ENCODE assay signal across 11 cellular contexts in the genomic region with DNA sequence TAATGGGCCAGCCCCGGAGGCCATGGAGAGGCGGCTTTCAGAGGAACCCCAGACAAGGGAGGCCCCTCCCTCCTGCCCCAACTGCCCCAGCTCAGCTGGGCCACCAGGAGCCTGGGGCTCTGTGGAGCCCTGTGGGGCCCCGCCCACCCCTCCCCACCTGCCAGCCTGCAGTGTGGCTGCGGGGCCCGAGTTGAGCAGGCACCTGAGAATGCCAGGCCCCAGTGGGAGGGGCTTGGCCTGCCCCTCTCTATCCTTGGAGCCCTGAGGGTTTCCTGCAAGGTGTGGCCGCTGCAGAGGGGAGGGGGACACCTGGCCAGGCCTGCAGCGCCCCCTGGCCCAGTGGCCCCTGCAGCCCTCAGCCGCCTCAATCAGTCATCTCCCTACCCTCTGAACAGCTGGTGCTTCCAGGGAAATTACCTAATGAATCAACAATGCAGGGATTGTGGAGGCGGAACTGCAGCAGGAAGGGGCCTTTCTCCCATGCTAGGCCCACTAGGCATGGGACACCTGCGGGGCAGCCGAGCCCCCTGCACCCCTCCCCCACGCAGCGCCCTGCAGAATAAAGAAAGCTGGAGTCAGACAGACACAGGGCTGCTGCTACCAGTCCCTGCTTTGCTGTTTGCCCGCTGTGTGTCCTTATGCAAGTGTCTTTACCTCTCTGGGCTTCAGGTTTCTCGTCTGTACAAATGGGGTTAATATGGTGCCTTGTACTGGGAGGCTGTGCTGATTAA. TPM values are rescaled to one million over a fixed set of nuclear protein-coding genes. Genes with fewer than 3 reads are reported as not detected.
A peak's percentile ranks its signal among the peaks of the same experiment; 100 is the strongest.
DNase-seq lines count a peak whose midpoint lies in the region; ATAC-seq and TF ChIP-seq lines count a peak whose summit lies in the region.
"Had no signal": no experiment of that assay in that cellular context is flagged by ENCODE, and none has a peak within 500 bp of the region (broad histone marks: within the 10 kb centered on the region; RNA-seq: fewer than 3 reads in every experiment).

No MANE protein-coding gene starts in this region.

- ATAC-seq in GM19463 (IDR thresholded peaks at IDR 0.05; ENCODE audit: unreplicated experiment) (no peak), HG03354 (IDR thresholded peaks at IDR 0.05; ENCODE audit: poor library complexity, severe bottlenecking, unreplicated experiment) (no peak)

- H3K36me3 ChIP-seq in BE2C = no peaks in the 10 kb centered on the region

- TF ChIP-seq CTCF in BE2C (IDR thresholded peaks at IDR 0.05; ENCODE audit: low read depth, low read length) (0 out of 2 replicates have a peak, but pooled peaks have one; percentile 16), VCaP (conservative IDR thresholded peaks at IDR 0.05) (no peak)

- peak overlapping the region; percentile 77 for H3K27ac ChIP-seq in VCaP

- H3K4me3 Mint-ChIP-seq in activated T-cell treated with anti-CD3 and anti-CD28 coated beads, Interleukin-2, amount 50 U/mL, for 24 hours = no peak overlapping the region
- H3K4me3 Mint-ChIP-seq: CD8-positive, alpha-beta memory T cell had no signal

- H3K27me3 ChIP-seq in BE2C = no peaks in the 10 kb centered on the region; the same call in 1 of the 2 replicates

- no peak overlapping the region for H3K4me3 ChIP-seq in BE2C (ENCODE audit: low read depth, low read length)

- no peaks in the 10 kb centered on the region for H3K9me3 Mint-ChIP-seq in activated T-cell treated with anti-CD3 and anti-CD28 coated beads, Interleukin-2, amount 50 U/mL, for 24 hours

- no peak overlapping the region for H3K27ac Mint-ChIP-seq in activated T-cell treated with anti-CD3 and anti-CD28 coated beads, Interleukin-2, amount 50 U/mL, for 24 hours
- H3K27ac Mint-ChIP-seq: CD8-positive, alpha-beta memory T cell had no signal

- H3K4me1 ChIP-seq in BE2C = peaks cover 8% of the 10 kb centered on the region; the same call in 1 of the 2 replicates

- H3K36me3 Mint-ChIP-seq in activated T-cell treated with anti-CD3 and anti-CD28 coated beads, Interleukin-2, amount 50 U/mL, for 24 hours (ENCODE audit: low read depth) = no peaks in the 10 kb centered on the region
- H3K36me3 Mint-ChIP-seq: CD8-positive, alpha-beta memory T cell had no signal

- H3K9me3 ChIP-seq in BE2C = no peaks in the 10 kb centered on the region

- H3K27me3 Mint-ChIP-seq in activated T-cell treated with anti-CD3 and anti-CD28 coated beads, Interleukin-2, amount 50 U/mL, for 24 hours = peaks cover 66% of the 10 kb centered on the region

- peaks cover 2% of the 10 kb centered on the region for H3K4me1 Mint-ChIP-seq in activated T-cell treated with anti-CD3 and anti-CD28 coated beads, Interleukin-2, amount 50 U/mL, for 24 hours (ENCODE audit: low read depth)

- DNase-seq in BE2C (no peak), HT1080 (ENCODE audit: low read depth) (peak; percentile 43), islet precursor cell (peak; percentile 94), NCI-H2081 treated with DMSO at 0.1 percent for 48 hours (lab: John Stamatoyannopoulos, UW) (no peak)
- no peak for DNase-seq in activated T-cell treated with anti-CD3 and anti-CD28 coated beads, Interleukin-2, amount 50 U/mL, for 24 hours
- DNase-seq: CD8-positive, alpha-beta memory T cell; NCI-H510A treated with DMSO at 0.1 percent for 48 hours; stimulated activated CD8-positive, alpha-beta memory T cell treated with anti-CD3 and anti-CD28 coated beads, Interleukin-4, amount 100 ng/mL, for 48 hours had no signal

RNA-seq across cellular contexts. Expression of a gene that starts 48.0 kb away (rescaled TPM):
- polyA plus RNA-seq in BE2C (2012; ENCODE audit: insufficient read depth, insufficient read length, low read depth) = not detected
- 0.55 and 1.3 TPM in 2 replicates for total RNA-seq in HT1080 (2014; rRNA removed; shearing (Covaris generic))
- polyA plus RNA-seq in HT1080 (2015; cell fraction: cytosol; rRNA removed) = 2.4 and 3.2 TPM in 2 replicates
- polyA plus RNA-seq in HT1080 (2015; cell fraction: nucleus; rRNA removed) = 0.86 and 1.5 TPM in 2 replicates
- total RNA-seq: CD8-positive, alpha-beta memory T cell had no signal
- polyA plus RNA-seq: CD8-positive, alpha-beta memory T cell had no signal

Comparison
In these comparisons a context has a peak if more than half of its experiments do, and no peak if none do; other contexts are left out.
1. DNase-seq: peak in HT1080 (single experiment) and islet precursor cell (single experiment); none in BE2C (single experiment), activated T-cell treated with anti-CD3 and anti-CD28 coated beads, Interleukin-2, amount 50 U/mL, for 24 hours (single experiment) and NCI-H2081 treated with DMSO at 0.1 percent for 48 hours (single experiment).